18 cellular contexts compared by ENCODE assay signal in the genomic region with DNA sequence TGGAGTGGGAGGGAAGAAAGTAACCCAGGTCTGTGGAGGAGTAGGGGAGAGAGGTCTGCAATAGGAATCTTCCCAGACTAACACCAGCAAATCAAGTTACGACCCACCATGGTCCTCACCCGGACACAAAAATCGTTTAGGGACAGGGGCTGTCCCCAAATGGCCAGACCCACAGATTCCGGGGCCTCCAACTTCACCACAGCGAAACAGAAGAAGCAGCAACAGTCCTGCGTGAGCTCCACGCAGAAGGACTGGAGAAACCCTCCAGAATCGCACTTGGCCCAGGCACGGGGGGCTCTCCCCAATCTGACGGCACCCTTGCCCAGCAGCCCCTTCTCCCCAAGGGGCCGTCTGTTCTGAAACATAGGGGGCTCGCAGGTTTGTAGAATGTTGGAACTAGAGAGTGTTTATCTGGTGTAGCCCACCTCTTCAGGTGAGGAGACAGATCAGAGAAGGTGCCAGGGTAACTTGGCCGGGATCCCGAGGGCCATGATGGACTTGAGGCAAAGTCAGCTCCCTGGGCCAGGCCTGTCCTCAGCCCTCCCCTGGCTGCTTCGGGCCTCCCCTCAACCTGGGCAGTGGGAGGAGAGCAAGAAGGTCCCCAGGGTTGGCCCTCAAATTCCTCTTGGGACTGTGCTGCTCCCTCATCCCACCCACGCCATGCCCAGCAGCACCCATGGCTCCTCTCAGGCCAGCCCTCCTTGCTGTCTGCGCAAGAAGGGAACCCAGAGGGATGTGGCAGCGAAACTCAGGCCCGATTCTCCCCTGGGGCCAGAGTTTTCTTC.
DNase-seq lines count a peak whose midpoint lies in the region; ATAC-seq and TF ChIP-seq lines count a peak whose summit lies in the region.
"Had no signal": no experiment of that assay in that cellular context is flagged by ENCODE, and none has a peak within 500 bp of the region (broad histone marks: within the 10 kb centered on the region; RNA-seq: fewer than 3 reads in every experiment).

No MANE protein-coding gene starts in this region.

- H3K4me3 ChIP-seq in endodermal cell (ENCODE audit: low read length), result no peak overlapping the region
- H3K4me3 ChIP-seq: GM23248, sigmoid colon, testis had no signal

- H3K27me3 ChIP-seq in endodermal cell (ENCODE audit: control insufficient read depth, insufficient read depth, low read length, poor library complexity, severe bottlenecking), result no peaks in the 10 kb centered on the region
- H3K27me3 ChIP-seq: sigmoid colon, testis had no signal

- no peaks in the 10 kb centered on the region for H3K9me3 Mint-ChIP-seq in activated naive CD4-positive, alpha-beta T cell treated with anti-CD3 and anti-CD28 coated beads, Interleukin-2, amount 10 ng/mL, durations not matched to agents 7 days and 5 days
- H3K9me3 Mint-ChIP-seq in T-cell (no peaks in the 10 kb centered on the region), endodermal cell (no peaks in the 10 kb centered on the region)
- no peaks in the 10 kb centered on the region for H3K9me3 Mint-ChIP-seq in natural killer cell treated with Interleukin-12 subunit alpha and Interleukin-12 subunit beta and Interleukin-15 and Interleukin-18, amount 100 ng/mL, for 72 hours
- H3K9me3 Mint-ChIP-seq: IgD-negative memory B cell had no signal

- ATAC-seq in T-cell (replicated peaks in 1 of 4) (no peak), GM21367 (IDR thresholded peaks at IDR 0.05; ENCODE audit: unreplicated experiment) (no peak), HG03045 (IDR thresholded peaks at IDR 0.05; ENCODE audit: unreplicated experiment) (no peak)
- no peak for ATAC-seq in natural killer cell treated with Interleukin-12 subunit alpha and Interleukin-12 subunit beta and Interleukin-15 and Interleukin-18, amount 100 ng/mL, for 72 hours

- 90 to 95% methylated on average over 9 to 19 of the region's 19 CpGs for WGBS in endodermal cell (ENCODE audit: insufficient coverage in 1 of 2, insufficient read length in 1 of 2), 2 experiments

- POLR2A ChIA-PET in T-cell (lab: Charles Lee), result interaction anchor here (0.7 to 1.6 kb wide), 4 partner anchors 16 to 205 kb away, joined by 3 to 5 read pairs (median 3); no protein-coding TSS in a partner anchor

- peak; percentile 13 for DNase-seq in activated naive CD4-positive, alpha-beta T cell treated with anti-CD3 and anti-CD28 coated beads, Interleukin-2, amount 10 ng/mL, durations not matched to agents 7 days and 5 days
- DNase-seq in activated naive CD4-positive, alpha-beta T cell (lab: John Stamatoyannopoulos, UW), result no peak
- DNase-seq in T-cell, result peak in 2 of 34 experiments; percentile 2 to 12
- peak; percentile 29 for DNase-seq in endodermal cell
- peak; percentile 21 for DNase-seq in stimulated activated CD8-positive, alpha-beta memory T cell treated with anti-CD3 and anti-CD28 coated beads, Interleukin-4, amount 100 ng/mL, for 48 hours
- no peak for DNase-seq in natural killer cell treated with Interleukin-12 subunit alpha and Interleukin-12 subunit beta and Interleukin-15 and Interleukin-18, amount 100 ng/mL, for 72 hours (ENCODE audit: low spot score)
- DNase-seq: anterior cingulate cortex, GM23248, mesenchymal stem cell, NCI-H1930, NCI-H446 treated with DMSO at 0.1 percent for 48 hours, sigmoid colon, T-helper 1 cell, testis had no signal

- peaks cover 42% of the 10 kb centered on the region for H3K4me1 Mint-ChIP-seq in activated naive CD4-positive, alpha-beta T cell treated with anti-CD3 and anti-CD28 coated beads, Interleukin-2, amount 10 ng/mL, durations not matched to agents 7 days and 5 days
- peaks cover 53 to 55% (median 55%) of the 10 kb centered on the region in 3 donors for H3K4me1 Mint-ChIP-seq in T-cell
- H3K4me1 Mint-ChIP-seq in endodermal cell, result peaks cover 10% of the 10 kb centered on the region
- peaks cover 14 to 24% of the 10 kb centered on the region in 2 donors for H3K4me1 Mint-ChIP-seq in natural killer cell treated with Interleukin-12 subunit alpha and Interleukin-12 subunit beta and Interleukin-15 and Interleukin-18, amount 100 ng/mL, for 72 hours (ENCODE audit: low read depth in 2 of 2)

- no peaks in the 10 kb centered on the region for H3K4me1 ChIP-seq in endodermal cell (ENCODE audit: control insufficient read depth, insufficient read depth, low read length)
- H3K4me1 ChIP-seq: sigmoid colon had no signal

- TF ChIP-seq CTCF in endodermal cell (conservative IDR thresholded peaks at IDR 0.05), result no peak

- H3K36me3 ChIP-seq in endodermal cell (ENCODE audit: control insufficient read depth, insufficient read depth, low read length), result peaks cover 10% of the 10 kb centered on the region

- CTCF ChIA-PET in activated naive CD4-positive, alpha-beta T cell treated with anti-CD3 and anti-CD28 coated beads, Interleukin-2, amount 10 ng/mL, durations not matched to agents 7 days and 5 days (lab: Charles Lee), result interaction anchor here (1.4 to 13.8 kb wide), 4 partner anchors 28 to 213 kb away, joined by 4 to 328 read pairs (median 120); no protein-coding TSS in a partner anchor
- CTCF ChIA-PET in T-cell (lab: Charles Lee), result interaction anchor here (0.7 to 4.7 kb wide), 5 partner anchors 46 to 124 kb away, joined by 3 to 55 read pairs (median 44); no protein-coding TSS in a partner anchor

- no peak overlapping the region for H3K9ac ChIP-seq in endodermal cell (ENCODE audit: extremely low read depth, low read length, poor library complexity, severe bottlenecking)
- H3K9ac ChIP-seq: GM23248 had no signal

- peaks cover 26% of the 10 kb centered on the region for H3K36me3 Mint-ChIP-seq in activated naive CD4-positive, alpha-beta T cell treated with anti-CD3 and anti-CD28 coated beads, Interleukin-2, amount 10 ng/mL, durations not matched to agents 7 days and 5 days
- H3K36me3 Mint-ChIP-seq in T-cell (peaks cover 25% of the 10 kb centered on the region), endodermal cell (ENCODE audit: low read depth) (peaks cover 31% of the 10 kb centered on the region)
- no peaks in the 10 kb centered on the region for H3K36me3 Mint-ChIP-seq in natural killer cell treated with Interleukin-12 subunit alpha and Interleukin-12 subunit beta and Interleukin-15 and Interleukin-18, amount 100 ng/mL, for 72 hours

- H3K27me3 Mint-ChIP-seq in activated naive CD4-positive, alpha-beta T cell treated with anti-CD3 and anti-CD28 coated beads, Interleukin-2, amount 10 ng/mL, durations not matched to agents 7 days and 5 days, result no peaks in the 10 kb centered on the region
- H3K27me3 Mint-ChIP-seq in T-cell, result no peaks in the 10 kb centered on the region
- no peaks in the 10 kb centered on the region for H3K27me3 Mint-ChIP-seq in endodermal cell (ENCODE audit: insufficient read depth)
- H3K27me3 Mint-ChIP-seq in natural killer cell treated with Interleukin-12 subunit alpha and Interleukin-12 subunit beta and Interleukin-15 and Interleukin-18, amount 100 ng/mL, for 72 hours, result no peaks in the 10 kb centered on the region
- H3K27me3 Mint-ChIP-seq: IgD-negative memory B cell had no signal

- no peak overlapping the region for H3K4me3 Mint-ChIP-seq in activated naive CD4-positive, alpha-beta T cell treated with anti-CD3 and anti-CD28 coated beads, Interleukin-2, amount 10 ng/mL, durations not matched to agents 7 days and 5 days
- H3K4me3 Mint-ChIP-seq in T-cell, result no peak overlapping the region
- no peak overlapping the region for H3K4me3 Mint-ChIP-seq in endodermal cell
- no peak overlapping the region for H3K4me3 Mint-ChIP-seq in natural killer cell treated with Interleukin-12 subunit alpha and Interleukin-12 subunit beta and Interleukin-15 and Interleukin-18, amount 100 ng/mL, for 72 hours
- H3K4me3 Mint-ChIP-seq: IgD-negative memory B cell had no signal

- no peaks in the 10 kb centered on the region for H3K9me3 ChIP-seq in endodermal cell (ENCODE audit: control insufficient read depth, low read length)
- H3K9me3 ChIP-seq: sigmoid colon, testis had no signal

- H3K27ac Mint-ChIP-seq in activated naive CD4-positive, alpha-beta T cell treated with anti-CD3 and anti-CD28 coated beads, Interleukin-2, amount 10 ng/mL, durations not matched to agents 7 days and 5 days, result no peak overlapping the region
- H3K27ac Mint-ChIP-seq in T-cell (peak overlapping the region; percentile 36 to 73), endodermal cell (peak overlapping the region; percentile 12)
- no peak overlapping the region for H3K27ac Mint-ChIP-seq in natural killer cell treated with Interleukin-12 subunit alpha and Interleukin-12 subunit beta and Interleukin-15 and Interleukin-18, amount 100 ng/mL, for 72 hours

- no peak overlapping the region for H3K27ac ChIP-seq in endodermal cell (ENCODE audit: low read depth, low read length)
- H3K27ac ChIP-seq: GM23248, sigmoid colon, VCaP had no signal

Comparison
In these comparisons a context has a peak if more than half of its experiments do, and no peak if none do; other contexts are left out.
1. DNase-seq: peak in activated naive CD4-positive, alpha-beta T cell treated with anti-CD3 and anti-CD28 coated beads, Interleukin-2, amount 10 ng/mL, durations not matched to agents 7 days and 5 days (single experiment), endodermal cell (single experiment) and stimulated activated CD8-positive, alpha-beta memory T cell treated with anti-CD3 and anti-CD28 coated beads, Interleukin-4, amount 100 ng/mL, for 48 hours (single experiment); none in activated naive CD4-positive, alpha-beta T cell (0 of 4) and natural killer cell treated with Interleukin-12 subunit alpha and Interleukin-12 subunit beta and Interleukin-15 and Interleukin-18, amount 100 ng/mL, for 72 hours (single experiment).
2. H3K27ac Mint-ChIP-seq: peak in T-cell (2 of 2) and endodermal cell (single experiment); none in activated naive CD4-positive, alpha-beta T cell treated with anti-CD3 and anti-CD28 coated beads, Interleukin-2, amount 10 ng/mL, durations not matched to agents 7 days and 5 days (single experiment) and natural killer cell treated with Interleukin-12 subunit alpha and Interleukin-12 subunit beta and Interleukin-15 and Interleukin-18, amount 100 ng/mL, for 72 hours (0 of 2).